Comparison of ENCODE assay signal across 8 cellular contexts in genomic region chr3:45841701-45842491, GRCh38. TPM values are rescaled to one million over a fixed set of nuclear protein-coding genes. Genes with fewer than 3 reads are reported as not detected.
DNase-seq lines count a peak whose midpoint lies in the region; FAIRE-seq and TF ChIP-seq lines count a peak whose summit lies in the region.

Gene LZTFL1, minus strand, starts transcription at chr3:45842119. Its CDS starts 128 bp downstream, at chr3:45841991.

- H3K79me2 ChIP-seq in MM.1S (ENCODE audit: low read length) = 0 out of 2 replicates have a peak, but pooled peaks cover 8% of the 10 kb centered on the region
- no peaks in the 10 kb centered on the region for H3K79me2 ChIP-seq in neural progenitor cell (ENCODE audit: low read depth)

- H2AFZ ChIP-seq in MM.1S (ENCODE audit: low read length) (peak within 1 kb of the TSS; percentile 93), neural progenitor cell (replicated peaks) (peak within 1 kb of the TSS; percentile 63)

- H3K4me2 ChIP-seq in MM.1S (ENCODE audit: low read depth, low read length) (peak within 1 kb of the TSS; percentile 79), neural progenitor cell (peak within 1 kb of the TSS; percentile 90)

- peak within 1 kb of the TSS; percentile 89 for H3K9ac ChIP-seq in MM.1S (ENCODE audit: low read length)
- peak within 1 kb of the TSS; percentile 48 for H3K9ac ChIP-seq in neural progenitor cell

- peaks cover 7% of the 10 kb centered on the region for H3K4me1 Mint-ChIP-seq in neural progenitor cell

- H3K36me3 ChIP-seq in MM.1S (replicated peaks; ENCODE audit: insufficient read depth, low read length) (no peaks in the 10 kb centered on the region), neural progenitor cell (no peaks in the 10 kb centered on the region), stomach (peaks cover 0 to 10% (median 2%) of the 10 kb centered on the region in 4 donors)

- peak; percentile 95 for FAIRE-seq in H54 (lab: Jason Lieb, UNC)

- H3K27ac ChIP-seq in MM.1S (ENCODE audit: low read length) (peak within 1 kb of the TSS; percentile 64; the same call in 1 of the 2 replicates), neural progenitor cell (no peak within 1 kb of the TSS), stomach (peak within 1 kb of the TSS in 4 of 5 donors; percentile 35 to 76 (median 61))

- no peaks in the 10 kb centered on the region for H3K9me3 ChIP-seq in MM.1S (replicated peaks; ENCODE audit: insufficient read depth, low read length)
- no peaks in the 10 kb centered on the region for H3K9me3 ChIP-seq in neural progenitor cell (ENCODE audit: low read depth)
- no peaks in the 10 kb centered on the region for H3K9me3 ChIP-seq in stomach

- TF ChIP-seq POLR2A in H54 (IDR thresholded peaks at IDR 0.05; ENCODE audit: low read depth, low read length) (peak; percentile 68), stomach (IDR thresholded peaks at IDR 0.05) (no peak)

- H3K36me3 Mint-ChIP-seq in neural progenitor cell = no peaks in the 10 kb centered on the region

- TF ChIP-seq EP300 in stomach (IDR thresholded peaks at IDR 0.05) = no peak

- peaks cover 24% of the 10 kb centered on the region for H3K4me1 ChIP-seq in MM.1S (ENCODE audit: low read length)
- no peaks in the 10 kb centered on the region for H3K4me1 ChIP-seq in neural progenitor cell
- peaks cover 8 to 25% (median 17%) of the 10 kb centered on the region in 4 donors for H3K4me1 ChIP-seq in stomach

- TF ChIP-seq CTCF in MM.1S (IDR thresholded peaks at IDR 0.05; ENCODE audit: low read length) (no peak), neural progenitor cell (IDR thresholded peaks at IDR 0.05) (no peak), stomach (IDR thresholded peaks at IDR 0.05) (no peak)

- WGBS in stomach, 5 donors = 3 to 5% (median 3%) methylated on average over 32 to 52 of the region's 52 CpGs

- H3F3A ChIP-seq in MM.1S (ENCODE audit: insufficient read depth, low read length) (peaks cover 10% of the 10 kb centered on the region; the same call in 1 of the 2 replicates), neural progenitor cell (ENCODE audit: low read depth) (no peaks in the 10 kb centered on the region)

- H3K27me3 Mint-ChIP-seq in neural progenitor cell (ENCODE audit: insufficient read depth, low read depth) = no peaks in the 10 kb centered on the region

- H3K27me3 ChIP-seq in MM.1S (replicated peaks; ENCODE audit: insufficient read depth, low read length) (no peaks in the 10 kb centered on the region), neural progenitor cell (peaks cover 45% of the 10 kb centered on the region), stomach (no peaks in the 10 kb centered on the region)

- intact Hi-C loops in stomach (cut with DNase I; ENCODE audit: low total_unique reads) = no loop called here

- H3K4me3 ChIP-seq in MM.1S (ENCODE audit: low read length) (peak within 1 kb of the TSS; percentile 98), neural progenitor cell (peak within 1 kb of the TSS; percentile 76), stomach (peak within 1 kb of the TSS; percentile 87 to 98 (median 92))

- H4K20me1 ChIP-seq in MM.1S (ENCODE audit: insufficient read depth, low read length) = no peaks in the 10 kb centered on the region
- no peaks in the 10 kb centered on the region for H4K20me1 ChIP-seq in neural progenitor cell (ENCODE audit: low read depth)

- DNase-seq in DMS79 treated with DMSO at 0.1 percent for 48 hours (lab: John Stamatoyannopoulos, UW) (peak; percentile 77), H54 (ENCODE audit: insufficient read length, low spot score) (peak; percentile 67), MM.1S (peak; percentile 98), SIG-M5 treated with dmso at 0.1 percent for 504 hours (lab: John Stamatoyannopoulos, UW; ENCODE audit: unreplicated experiment) (peak; percentile 98), foreskin melanocyte (peak; percentile 96), neural progenitor cell (ENCODE audit: low spot score) (peak; percentile 93), stomach (peak; percentile 93)
- peak; percentile 78 for DNase-seq in activated gamma-delta T cell treated with anti-CD3 and anti-CD28 coated beads, Interleukin-2, amount 50 U/mL, for 16 hours (ENCODE audit: low read depth)

- peak within 1 kb of the TSS; percentile 58 for H3K27ac Mint-ChIP-seq in neural progenitor cell

- H3K4me3 Mint-ChIP-seq in neural progenitor cell = peak within 1 kb of the TSS; percentile 94

- H3K9me3 Mint-ChIP-seq in neural progenitor cell = no peaks in the 10 kb centered on the region

- no peaks in the 10 kb centered on the region for H3K9me2 ChIP-seq in MM.1S (replicated peaks; ENCODE audit: insufficient read depth, low read length)

RNA-seq across cellular contexts. Expression of gene LZTFL1, which starts in this region (rescaled TPM):
- total RNA-seq in neural progenitor cell (ENCODE audit: low replicate concordance) = 19.0 and 22.5 TPM in 2 replicates
- total RNA-seq in stomach = 10 to 100 TPM in 3 of 5 donors, 1 to 10 TPM in 2; 3.8 to 62.4 (median 25.0) TPM
- 1 to 10 TPM; 5.3 to 8.6 (median 6.0) TPM for polyA plus RNA-seq in stomach
